ENCODE assay signal across 8 cellular contexts in genomic region chr10:35089641-35090161, GRCh38. TPM values are rescaled to one million over a fixed set of nuclear protein-coding genes. Genes with fewer than 3 reads are reported as not detected.
DNase-seq lines count a peak whose midpoint lies in the region; ATAC-seq, FAIRE-seq and TF ChIP-seq lines count a peak whose summit lies in the region.

No MANE protein-coding gene starts in this region.

- H3K4me1 ChIP-seq in endothelial cell of umbilical vein (ENCODE audit: control insufficient read depth, extremely low read depth, insufficient read depth, low read length) (peaks cover 13% of the 10 kb centered on the region), mucosa of rectum (ENCODE audit: control insufficient read depth in 2 of 2, insufficient read depth in 2 of 2, low read length in 2 of 2) (peaks cover 9 to 10% of the 10 kb centered on the region in 2 donors)

- DNase-seq in CD4-positive, alpha-beta T cell: peak in 6 of 10 experiments; percentile 0 to 4 (median 1)
- DNase-seq in endothelial cell of umbilical vein (ENCODE audit: low read depth, low spot score) (peak; percentile 32), SHP77 treated with DMSO at 0.1 percent for 48 hours (lab: John Stamatoyannopoulos, UW) (no peak), NCI-H2029 (lab: John Stamatoyannopoulos, UW) (no peak)

- H3K4me3 Mint-ChIP-seq in CD4-positive, alpha-beta T cell: peak overlapping the region; percentile 98
- H3K4me3 Mint-ChIP-seq in T-helper 1 cell treated with Interleukin-12 subunit alpha and Interleukin-12 subunit beta and Interleukin-4 antibody, amounts not matched to agents 30 μg/mL and 1 μg/mL, for 36 hours: peak overlapping the region; percentile 96

- H2AFZ ChIP-seq in endothelial cell of umbilical vein (ENCODE audit: low read depth, low read length): peak overlapping the region; percentile 80

- H3K9ac ChIP-seq in endothelial cell of umbilical vein (replicated peaks; ENCODE audit: extremely low read depth, insufficient read depth, low read length): peak overlapping the region; percentile 91
- H3K9ac ChIP-seq in mucosa of rectum (ENCODE audit: low read depth in 1 of 2, low read length in 2 of 2): peak overlapping the region; percentile 77 to 80

- CTCF ChIA-PET in CD4-positive, alpha-beta T cell (lab: Charles Lee): interaction anchor here (2.3 to 2.4 kb wide), 2 partner anchors 10 to 37 kb away, joined by 5 to 6 read pairs; partner anchors contain the start of gene CREM
- CTCF ChIA-PET in endothelial cell of umbilical vein (lab: Charles Lee): interaction anchor here (1.6 to 2.0 kb wide), 2 partner anchors 62 to 106 kb away, joined by 4 to 6 read pairs; no protein-coding TSS in a partner anchor

- peak; percentile 30 for ATAC-seq in CD4-positive, alpha-beta T cell (ENCODE audit: poor library complexity)
- ATAC-seq in GM19023 (IDR thresholded peaks at IDR 0.05; ENCODE audit: unreplicated experiment): peak; percentile 35
- ATAC-seq in HG03103 (IDR thresholded peaks at IDR 0.05; ENCODE audit: low read depth, unreplicated experiment): peak; percentile 33

- no peak for TF ChIP-seq CTCF in CD4-positive, alpha-beta T cell (IDR thresholded peaks at IDR 0.05)
- no peak for TF ChIP-seq CTCF in endothelial cell of umbilical vein (IDR thresholded peaks at IDR 0.05; ENCODE audit: extremely low read depth in 1 of 2, insufficient read depth in 1 of 2, low read depth in 1 of 2, low read length in 2 of 2)

- H3K27ac ChIP-seq in CD4-positive, alpha-beta T cell (ENCODE audit: low read depth, low read length): peak overlapping the region; percentile 94
- peak overlapping the region; percentile 71 for H3K27ac ChIP-seq in endothelial cell of umbilical vein (ENCODE audit: insufficient read depth, low read depth, low read length)
- peak overlapping the region; percentile 93 to 94 for H3K27ac ChIP-seq in mucosa of rectum (ENCODE audit: low read depth in 2 of 2, low read length in 2 of 2)

- H3K9me3 ChIP-seq in CD4-positive, alpha-beta T cell (ENCODE audit: control insufficient read depth, low read length): no peaks in the 10 kb centered on the region
- H3K9me3 ChIP-seq in endothelial cell of umbilical vein (replicated peaks; ENCODE audit: control insufficient read depth, insufficient read depth, low read length) (no peaks in the 10 kb centered on the region), mucosa of rectum (ENCODE audit: control insufficient read depth in 2 of 2, low read length in 2 of 2) (no peaks in the 10 kb centered on the region)

- H3K4me3 ChIP-seq in endothelial cell of umbilical vein (replicated peaks in 1 of 3; ENCODE audit: insufficient read depth in 1 of 3, low read depth in 1 of 3, low read length in 3 of 3): peak overlapping the region; percentile 75 to 98 (median 93)
- H3K4me3 ChIP-seq in mucosa of rectum (ENCODE audit: low read length in 2 of 2): peak overlapping the region; percentile 84 to 93

- H3K27me3 Mint-ChIP-seq in CD4-positive, alpha-beta T cell: peaks cover 7% of the 10 kb centered on the region
- peaks cover 2% of the 10 kb centered on the region for H3K27me3 Mint-ChIP-seq in T-helper 1 cell treated with Interleukin-12 subunit alpha and Interleukin-12 subunit beta and Interleukin-4 antibody, amounts not matched to agents 30 μg/mL and 1 μg/mL, for 36 hours (ENCODE audit: low read depth)

- H3K36me3 Mint-ChIP-seq in CD4-positive, alpha-beta T cell (ENCODE audit: low read depth): peaks cover 30% of the 10 kb centered on the region
- H3K36me3 Mint-ChIP-seq in T-helper 1 cell treated with Interleukin-12 subunit alpha and Interleukin-12 subunit beta and Interleukin-4 antibody, amounts not matched to agents 30 μg/mL and 1 μg/mL, for 36 hours (ENCODE audit: low read depth): peaks cover 14% of the 10 kb centered on the region

- no peaks in the 10 kb centered on the region for H3K9me3 Mint-ChIP-seq in CD4-positive, alpha-beta T cell
- H3K9me3 Mint-ChIP-seq in T-helper 1 cell treated with Interleukin-12 subunit alpha and Interleukin-12 subunit beta and Interleukin-4 antibody, amounts not matched to agents 30 μg/mL and 1 μg/mL, for 36 hours: no peaks in the 10 kb centered on the region

- H3K79me2 ChIP-seq in endothelial cell of umbilical vein (ENCODE audit: control insufficient read depth, insufficient read depth, low read length): peaks cover 52% of the 10 kb centered on the region

- H4K20me1 ChIP-seq in endothelial cell of umbilical vein (replicated peaks; ENCODE audit: control insufficient read depth, extremely low read depth, insufficient read depth, low read length): no peaks in the 10 kb centered on the region

- peak overlapping the region; percentile 93 for H3K27ac Mint-ChIP-seq in CD4-positive, alpha-beta T cell
- peak overlapping the region; percentile 94 for H3K27ac Mint-ChIP-seq in T-helper 1 cell treated with Interleukin-12 subunit alpha and Interleukin-12 subunit beta and Interleukin-4 antibody, amounts not matched to agents 30 μg/mL and 1 μg/mL, for 36 hours

- dilution Hi-C loops in endothelial cell of umbilical vein (cut with MboI; ENCODE audit: extremely low pct_ligation_motif_present, low sequenced_read_pairs): no loop called here

- peaks cover 56% of the 10 kb centered on the region for H3K4me1 Mint-ChIP-seq in CD4-positive, alpha-beta T cell (ENCODE audit: low read depth)
- peaks cover 36% of the 10 kb centered on the region for H3K4me1 Mint-ChIP-seq in T-helper 1 cell treated with Interleukin-12 subunit alpha and Interleukin-12 subunit beta and Interleukin-4 antibody, amounts not matched to agents 30 μg/mL and 1 μg/mL, for 36 hours (ENCODE audit: low read depth)

- H3K36me3 ChIP-seq in endothelial cell of umbilical vein (ENCODE audit: control insufficient read depth in 2 of 2, extremely low read depth in 1 of 2, insufficient read depth in 2 of 2, low read length in 2 of 2) (no peaks in the 10 kb centered on the region), mucosa of rectum (ENCODE audit: control insufficient read depth in 2 of 2, insufficient read depth in 2 of 2, low read length in 2 of 2) (no peaks in the 10 kb centered on the region)

- POLR2A ChIA-PET in CD4-positive, alpha-beta T cell (lab: Charles Lee): interaction anchor here (0.5 to 3.4 kb wide), 6 partner anchors 16 to 106 kb away, joined by 3 to 36 read pairs (median 4); partner anchors contain the start of gene CREM
- POLR2A ChIA-PET in endothelial cell of umbilical vein (lab: Charles Lee): no interaction called here

- H3K27me3 ChIP-seq in CD4-positive, alpha-beta T cell (ENCODE audit: control insufficient read depth, insufficient read depth, low read length): no peaks in the 10 kb centered on the region
- H3K27me3 ChIP-seq in endothelial cell of umbilical vein (ENCODE audit: control insufficient read depth in 2 of 2, insufficient read depth in 2 of 2, low read length in 2 of 2): no peaks in the 10 kb centered on the region
- H3K27me3 ChIP-seq in mucosa of rectum (ENCODE audit: control insufficient read depth in 2 of 2, insufficient read depth in 2 of 2, low read length in 2 of 2): no peaks in the 10 kb centered on the region

- no peaks in the 10 kb centered on the region for H3K9me1 ChIP-seq in endothelial cell of umbilical vein (replicated peaks; ENCODE audit: control insufficient read depth, extremely low read depth, insufficient read depth, low read length)

- intact Hi-C loops in CD4-positive, alpha-beta T cell (cut with DNase I, micrococcal nuclease): loop anchor here (2.0 to 5.0 kb wide), 3 partner anchors 35 to 245 kb away; partner anchors contain the start of gene CREM (in 1 of the 2)
- intact Hi-C loops in endothelial cell of umbilical vein (cut with micrococcal nuclease): loop anchor here (1.0 to 5.0 kb wide), 3 partner anchors 31 to 97 kb away; partner anchors contain the start of gene CREM

- BruUV-seq in endothelial cell of umbilical vein (replicated peaks; lab: Mats Ljungman, UMichigan): no TSS peak

- H3K4me2 ChIP-seq in endothelial cell of umbilical vein (ENCODE audit: insufficient read depth, low read length): peak overlapping the region; percentile 99

- no peak for TF ChIP-seq POLR2A in endothelial cell of umbilical vein (IDR thresholded peaks at IDR 0.05; ENCODE audit: low read depth, low read length)

- FAIRE-seq in endothelial cell of umbilical vein (lab: Jason Lieb, UNC): no peak

TF ChIP-seq in endothelial cell of umbilical vein, 7 proteins besides CTCF, POLR2A, EP300 and RAD21 (continues in another document):
- TF ChIP-seq GATA2 (IDR thresholded peaks at IDR 0.05; ENCODE audit: insufficient read depth, insufficient read length, low read depth, low read length): no peak
- TF ChIP-seq FOS (IDR thresholded peaks at IDR 0.05; ENCODE audit: borderline replicate concordance, insufficient read depth, low read length): no peak
- TF ChIP-seq MYC (IDR thresholded peaks at IDR 0.05; ENCODE audit: low read depth, low read length): no peak
- no peak for TF ChIP-seq EZH2 (IDR thresholded peaks at IDR 0.05; ENCODE audit: borderline replicate concordance, low read depth, low read length, severe bottlenecking)
- TF ChIP-seq POLR2AphosphoS5 (IDR thresholded peaks at IDR 0.05; ENCODE audit: insufficient read depth, low read depth, low read length): no peak
- no peak for TF ChIP-seq MAX (IDR thresholded peaks at IDR 0.05; ENCODE audit: insufficient read depth, insufficient read length)

RNA-seq across cellular contexts. Expression of gene CUL2, which starts 0.4 kb away (rescaled TPM):
- 10 to 100 TPM; 30.1 to 32.4 TPM for total RNA-seq in CD4-positive, alpha-beta T cell
- 45.3 and 47.5 TPM in 2 replicates for total RNA-seq in endothelial cell of umbilical vein
- 8.6 and 11.6 TPM in 2 replicates for polyA plus RNA-seq in endothelial cell of umbilical vein
- 13.7 and 14.9 TPM in 2 replicates for polyA plus RNA-seq in endothelial cell of umbilical vein (2011; cell fraction: cytosol; rRNA removed)
- 15.7 and 21.6 TPM in 2 replicates for polyA plus RNA-seq in endothelial cell of umbilical vein (2011; cell fraction: nucleus; rRNA removed)
- polyA plus RNA-seq in endothelial cell of umbilical vein (2012): 34.2 and 46.5 TPM in 2 replicates
- 20.2 and 22.3 TPM in 2 replicates for polyA minus RNA-seq in endothelial cell of umbilical vein
- 13.7 TPM for polyA minus RNA-seq in endothelial cell of umbilical vein (2011; cell fraction: cytosol; rRNA and poly(A)+ RNA removed)
- polyA minus RNA-seq in endothelial cell of umbilical vein (2011; cell fraction: nucleus; rRNA and poly(A)+ RNA removed): 18.3 and 19.9 TPM in 2 replicates

RNA-seq across cellular contexts. Expression of gene CREM, which starts 36.9 kb away (rescaled TPM):
- total RNA-seq in CD4-positive, alpha-beta T cell: 10 to 100 TPM; 65.7 to 67.0 TPM
- total RNA-seq in endothelial cell of umbilical vein: 34.8 and 35.5 TPM in 2 replicates
- 34.8 and 39.8 TPM in 2 replicates for polyA plus RNA-seq in endothelial cell of umbilical vein
- 50.3 and 51.7 TPM in 2 replicates for polyA plus RNA-seq in endothelial cell of umbilical vein (2011; cell fraction: cytosol; rRNA removed)
- polyA plus RNA-seq in endothelial cell of umbilical vein (2011; cell fraction: nucleus; rRNA removed): 24.0 and 28.0 TPM in 2 replicates
- 44.9 and 54.7 TPM in 2 replicates for polyA plus RNA-seq in endothelial cell of umbilical vein (2012)
- 25.2 and 33.7 TPM in 2 replicates for polyA minus RNA-seq in endothelial cell of umbilical vein
- polyA minus RNA-seq in endothelial cell of umbilical vein (2011; cell fraction: cytosol; rRNA and poly(A)+ RNA removed): 24.8 TPM
- polyA minus RNA-seq in endothelial cell of umbilical vein (2011; cell fraction: nucleus; rRNA and poly(A)+ RNA removed): 16.0 and 21.2 TPM in 2 replicates

Comparison
In these comparisons a context has a peak if more than half of its experiments do, and no peak if none do; other contexts are left out.
1. DNase-seq: peak in CD4-positive, alpha-beta T cell (6 of 10) and endothelial cell of umbilical vein (single experiment); none in SHP77 treated with DMSO at 0.1 percent for 48 hours (single experiment) and NCI-H2029 (single experiment).
2. Peak in every context shown above with its lines, with median percentiles within 50 percentile points of each other: ATAC-seq and H3K27ac ChIP-seq.